Comparison of ENCODE assay signal across 24 cellular contexts in genomic region chr10:60380781-60381180, GRCh38.
"Had no signal": no experiment of that assay in that cellular context is flagged by ENCODE, and none has a peak within 500 bp of the region (broad histone marks: within the 10 kb centered on the region; RNA-seq: fewer than 3 reads in every experiment).

No MANE protein-coding gene starts in this region.

- H3K4me3 Mint-ChIP-seq: dendritic cell treated with granulocyte-macrophage colony-stimulating factor and Interleukin-4, amounts not matched to agents 40 ng/mL and 50 ng/mL, for 4 days; effector memory CD8-positive, alpha-beta T cell; endodermal cell; naive thymus-derived CD4-positive, alpha-beta T cell had no signal

- H3K27ac Mint-ChIP-seq: dendritic cell treated with granulocyte-macrophage colony-stimulating factor and Interleukin-4, amounts not matched to agents 40 ng/mL and 50 ng/mL, for 4 days; effector memory CD8-positive, alpha-beta T cell; endodermal cell; naive thymus-derived CD4-positive, alpha-beta T cell had no signal

- H3K4me3 ChIP-seq: colonic mucosa, esophagus squamous epithelium, gastrocnemius medialis, heart right ventricle, left lung, lower lobe of right lung had no signal

- H3K4me1 ChIP-seq: colonic mucosa, gastrocnemius medialis had no signal

- ATAC-seq: effector memory CD8-positive, alpha-beta T cell; esophagus mucosa; gastrocnemius medialis; heart right ventricle; left cardiac atrium; left lung; left ventricle myocardium superior; lower lobe of right lung; naive thymus-derived CD4-positive, alpha-beta T cell had no signal

- DNase-seq: colonic mucosa; cortex of kidney; effector CD8-positive, alpha-beta T cell; effector memory CD8-positive, alpha-beta T cell; endodermal cell; erythroblast; esophagus squamous epithelium; foreskin fibroblast; foreskin melanocyte; gastrocnemius medialis; glutamatergic neuron; head of caudate nucleus; heart right ventricle; hippocampal formation; left cardiac atrium; left lung; left ventricle myocardium superior; lower lobe of right lung; mesenchymal stem cell; midbrain; naive thymus-derived CD4-positive, alpha-beta T cell had no signal

- H3K27ac ChIP-seq: colonic mucosa, epithelial cell of prostate, esophagus squamous epithelium, gastrocnemius medialis, heart right ventricle, left lung, lower lobe of right lung had no signal

- H3K27me3 ChIP-seq: colonic mucosa, esophagus squamous epithelium, gastrocnemius medialis, heart right ventricle, left lung had no signal

- H3K9me3 Mint-ChIP-seq: dendritic cell treated with granulocyte-macrophage colony-stimulating factor and Interleukin-4, amounts not matched to agents 40 ng/mL and 50 ng/mL, for 4 days; effector memory CD8-positive, alpha-beta T cell; endodermal cell; naive thymus-derived CD4-positive, alpha-beta T cell had no signal

- H3K36me3 ChIP-seq: colonic mucosa, esophagus squamous epithelium, gastrocnemius medialis, heart right ventricle, left lung, lower lobe of right lung had no signal

- H3K9me3 ChIP-seq: colonic mucosa, esophagus squamous epithelium, gastrocnemius medialis, heart right ventricle, left lung, lower lobe of right lung had no signal

- H3K27me3 Mint-ChIP-seq: effector memory CD8-positive, alpha-beta T cell; naive thymus-derived CD4-positive, alpha-beta T cell had no signal
